ENCODE assay signal across 14 cellular contexts in genomic region chr11:74535371-74536118, GRCh38. TPM values are rescaled to one million over a fixed set of nuclear protein-coding genes. Genes with fewer than 3 reads are reported as not detected.
DNase-seq lines count a peak whose midpoint lies in the region; ATAC-seq and TF ChIP-seq lines count a peak whose summit lies in the region.
"Had no signal": no experiment of that assay in that cellular context is flagged by ENCODE, and none has a peak within 500 bp of the region (broad histone marks: within the 10 kb centered on the region; RNA-seq: fewer than 3 reads in every experiment).

No MANE protein-coding gene starts in this region.

- H3K9me3 ChIP-seq in esophagus (ENCODE audit: control insufficient read depth in 2 of 2, insufficient read depth in 1 of 2, low read depth in 1 of 2, low read length in 1 of 2) = no peaks in the 10 kb centered on the region
- H3K9me3 ChIP-seq in mucosa of stomach (ENCODE audit: control insufficient read depth, low read length) = no peaks in the 10 kb centered on the region
- no peaks in the 10 kb centered on the region for H3K9me3 ChIP-seq in vagina
- H3K9me3 ChIP-seq: BE2C had no signal

- H3K4me3 ChIP-seq in esophagus (ENCODE audit: low read depth in 1 of 2, low read length in 2 of 2) (peak overlapping the region in 1 of 2 donors; percentile 8), mucosa of stomach (ENCODE audit: low read length) (no peak overlapping the region), vagina (no peak overlapping the region)

- H3K9ac ChIP-seq in mucosa of stomach (ENCODE audit: low read length) = peak overlapping the region; percentile 42

- TF ChIP-seq CTCF in vagina (IDR thresholded peaks at IDR 0.05) = no peak

- H3K27me3 ChIP-seq in esophagus (ENCODE audit: control insufficient read depth in 1 of 2, insufficient read depth in 2 of 2, low read length in 2 of 2) = no peaks in the 10 kb centered on the region
- H3K27me3 ChIP-seq in mucosa of stomach (ENCODE audit: control insufficient read depth, insufficient read depth, low read length) = no peaks in the 10 kb centered on the region
- H3K27me3 ChIP-seq in vagina = no peaks in the 10 kb centered on the region
- H3K27me3 ChIP-seq: BE2C had no signal

- ATAC-seq in HG03460 (IDR thresholded peaks at IDR 0.05; ENCODE audit: unreplicated experiment) (no peak), HG02642 (IDR thresholded peaks at IDR 0.05; ENCODE audit: poor library complexity, unreplicated experiment) (no peak)
- ATAC-seq: CD8-positive, alpha-beta T cell had no signal

- 52 to 67% methylated on average over 14 of the region's 14 CpGs for WGBS in esophagus, 2 donors

- TF ChIP-seq POLR2A in vagina (IDR thresholded peaks at IDR 0.05) = no peak

- no peaks in the 10 kb centered on the region for H3K36me3 ChIP-seq in esophagus (ENCODE audit: control insufficient read depth in 2 of 2, insufficient read depth in 2 of 2, low read length in 1 of 2)
- H3K36me3 ChIP-seq in mucosa of stomach (ENCODE audit: control insufficient read depth, insufficient read depth, low read length) = no peaks in the 10 kb centered on the region
- H3K36me3 ChIP-seq in vagina = no peaks in the 10 kb centered on the region
- H3K36me3 ChIP-seq: BE2C had no signal

- intact Hi-C loops in vagina (cut with DNase I) = no loop called here

- H3K27ac ChIP-seq in esophagus (ENCODE audit: low read depth in 2 of 2, low read length in 1 of 2) (peak overlapping the region; percentile 75 to 86), vagina (peak overlapping the region; percentile 27)

- H3K4me1 ChIP-seq in esophagus (ENCODE audit: control insufficient read depth in 2 of 2, insufficient read depth in 2 of 2, low read length in 1 of 2) (peaks cover 0 to 8% of the 10 kb centered on the region in 2 donors), mucosa of stomach (ENCODE audit: control insufficient read depth, insufficient read depth, low read length) (peaks cover 42% of the 10 kb centered on the region), vagina (peaks cover 10% of the 10 kb centered on the region)

- DNase-seq in M059J (ENCODE audit: low read depth) = peak; percentile 6
- DNase-seq in vagina (ENCODE audit: extremely low spot score in 2 of 2) = no peak
- no peak for DNase-seq in stimulated activated CD4-positive, alpha-beta T cell treated with anti-CD3 and anti-CD28 coated beads, Interleukin-4, amount 100 ng/mL, for 24 hours
- DNase-seq: BE2C; CD8-positive, alpha-beta T cell; IMR-90; NCI-H187; NCI-H446; NCI-H69; SW 1271 had no signal

RNA-seq across cellular contexts. Expression of gene LIPT2, which starts 42.0 kb away (rescaled TPM):
- total RNA-seq in M059J (2014; rRNA removed; shearing (Covaris generic)) = 5.3 and 8.9 TPM in 2 replicates
- polyA plus RNA-seq in esophagus = 1 to 10 TPM; 1.5 to 2.5 TPM
- 3.9 TPM for total RNA-seq in vagina

RNA-seq across cellular contexts. Expression of gene POLD3, which starts 56.8 kb away (rescaled TPM):
- total RNA-seq in M059J (2014; rRNA removed; shearing (Covaris generic)) = 26.9 and 37.4 TPM in 2 replicates
- polyA plus RNA-seq in esophagus = 1 to 10 TPM; 6.0 to 7.2 TPM
- 13.5 TPM for total RNA-seq in vagina
